Comparison of ENCODE assay signal across 23 cellular contexts in genomic region chr7:28726563-28726962, GRCh38.
A peak's percentile ranks its signal among the peaks of the same experiment; 100 is the strongest.
DNase-seq lines count a peak whose midpoint lies in the region; ATAC-seq, FAIRE-seq and TF ChIP-seq lines count a peak whose summit lies in the region.
"Had no signal": no experiment of that assay in that cellular context is flagged by ENCODE, and none has a peak within 500 bp of the region (broad histone marks: within the 10 kb centered on the region; RNA-seq: fewer than 3 reads in every experiment).

No MANE protein-coding gene starts in this region.

- TF ChIP-seq POLR2A in GM12892 (IDR thresholded peaks at IDR 0.05; ENCODE audit: low read depth, low read length), result no peak

- peak; percentile 27 for DNase-seq in NCI-H345 (lab: John Stamatoyannopoulos, UW)
- DNase-seq in NCI-H345 treated with DMSO at 0.1 percent for 48 hours (lab: John Stamatoyannopoulos, UW; ENCODE audit: unreplicated experiment), result no peak
- DNase-seq in right cardiac atrium, result no peak
- DNase-seq in AG08395 (ENCODE audit: low spot score), result no peak
- no peak for DNase-seq in AG08396 (ENCODE audit: low spot score)
- DNase-seq in GM12892 (ENCODE audit: insufficient read length), result no peak
- DNase-seq: activated CD4-positive, alpha-beta T cell treated with anti-CD3 and anti-CD28 coated beads for 1 hour; activated naive CD4-positive, alpha-beta T cell treated with anti-CD3 and anti-CD28 coated beads for 36 hours; activated T-cell treated with anti-CD3 and anti-CD28 coated beads, Interleukin-2, amount 50 U/mL, for 48 hours; amygdala; NCI-H1105 treated with DMSO at 0.1 percent for 48 hours; NCI-H2171; NCI-H774; SHP77; spleen; stimulated activated CD4-positive, alpha-beta T cell treated with anti-CD3 and anti-CD28 coated beads, Interleukin-4, amount 100 ng/mL, for 4 hours; T-cell; upper lobe of left lung had no signal

- ATAC-seq in SK-N-SH treated with all-trans-retinoic acid at 6 μM for 48 hours, result peak; percentile 55; the same call in 1 of the 3 replicates
- peak; percentile 74 to 94 for ATAC-seq in right cardiac atrium
- ATAC-seq: A549, T-cell had no signal

- FAIRE-seq in GM12892 (lab: Jason Lieb, UNC), result no peak
- FAIRE-seq: A549, TTC549 had no signal

- H3K9me3 ChIP-seq in right cardiac atrium (ENCODE audit: control insufficient read depth, low read length), result no peaks in the 10 kb centered on the region
- H3K9me3 ChIP-seq: A549, BLaER1, spleen, upper lobe of left lung had no signal

- H3K27me3 ChIP-seq in right cardiac atrium (ENCODE audit: control insufficient read depth, insufficient read depth), result no peaks in the 10 kb centered on the region
- H3K27me3 ChIP-seq: BLaER1, spleen, upper lobe of left lung had no signal

- intact Hi-C loops in right cardiac atrium (cut with DNase I), result no loop called here

- WGBS in right cardiac atrium, result 52% methylated on average over 1 of the region's 1 CpG

- no peak overlapping the region for H3K27ac ChIP-seq in right cardiac atrium (ENCODE audit: low read length)
- H3K27ac ChIP-seq in temporal lobe (ENCODE audit: low read depth, low read length), result peak overlapping the region; percentile 40
- H3K27ac ChIP-seq: A549, BLaER1, upper lobe of left lung had no signal

- H3K4me3 ChIP-seq in right cardiac atrium (ENCODE audit: low read length), result no peak overlapping the region
- H3K4me3 ChIP-seq: A549, BLaER1, spleen, upper lobe of left lung had no signal

- peaks cover 5% of the 10 kb centered on the region for H3K4me1 ChIP-seq in right cardiac atrium (ENCODE audit: control insufficient read depth, insufficient read depth, low read length)
- H3K4me1 ChIP-seq: BLaER1 had no signal

TF ChIP-seq in SK-N-SH treated with all-trans-retinoic acid at 6 μM for 48 hours, 23 proteins besides CTCF, POLR2A, EP300 and RAD21:
- TF ChIP-seq CSDC2 (CRISPR knock-in tag; IDR thresholded peaks at IDR 0.05), result no peak
- no peak for TF ChIP-seq ZFP30 (CRISPR knock-in tag; IDR thresholded peaks at IDR 0.05)
- no peak for TF ChIP-seq CREB5 (CRISPR knock-in tag; IDR thresholded peaks at IDR 0.05; ENCODE audit: low read depth)
- TF ChIP-seq SNAI2 (CRISPR knock-in tag; IDR thresholded peaks at IDR 0.05), result no peak
- TF ChIP-seq RARB (CRISPR knock-in tag; IDR thresholded peaks at IDR 0.05), result no peak
- TF ChIP-seq ZNF565 (CRISPR knock-in tag; conservative IDR thresholded peaks at IDR 0.05; ENCODE audit: low read depth), result no peak
- no peak for TF ChIP-seq GLIS3 (CRISPR knock-in tag; IDR thresholded peaks at IDR 0.05)
- no peak for TF ChIP-seq PATZ1 (CRISPR knock-in tag; IDR thresholded peaks at IDR 0.05; ENCODE audit: borderline replicate concordance)
- TF ChIP-seq PPARA (CRISPR knock-in tag; IDR thresholded peaks at IDR 0.05; ENCODE audit: borderline replicate concordance), result no peak
- no peak for TF ChIP-seq ZFP3 (CRISPR knock-in tag; IDR thresholded peaks at IDR 0.05)
- no peak for TF ChIP-seq ZNF70 (CRISPR knock-in tag; IDR thresholded peaks at IDR 0.05)
- no peak for TF ChIP-seq TSHZ2 (CRISPR knock-in tag; IDR thresholded peaks at IDR 0.05)
- no peak for TF ChIP-seq BACH2 (CRISPR knock-in tag; IDR thresholded peaks at IDR 0.05; ENCODE audit: borderline replicate concordance)
- TF ChIP-seq ZNF8 (CRISPR knock-in tag; IDR thresholded peaks at IDR 0.05), result no peak
- TF ChIP-seq CSRNP3 (CRISPR knock-in tag; IDR thresholded peaks at IDR 0.05), result no peak
- TF ChIP-seq TCF4 (CRISPR knock-in tag; IDR thresholded peaks at IDR 0.05; ENCODE audit: borderline replicate concordance), result no peak
- no peak for TF ChIP-seq POU6F1 (CRISPR knock-in tag; IDR thresholded peaks at IDR 0.05; ENCODE audit: borderline replicate concordance, low read depth)
- no peak for TF ChIP-seq ISL1 (CRISPR knock-in tag; IDR thresholded peaks at IDR 0.05)
- no peak for TF ChIP-seq OSR1 (CRISPR knock-in tag; IDR thresholded peaks at IDR 0.05)
